Comparison of ENCODE assay signal across 9 cellular contexts in genomic region chr17:7673239-7673638, GRCh38. TPM values are rescaled to one million over a fixed set of nuclear protein-coding genes. Genes with fewer than 3 reads are reported as not detected.
DNase-seq lines count a peak whose midpoint lies in the region; ATAC-seq and TF ChIP-seq lines count a peak whose summit lies in the region.
"Had no signal": no experiment of that assay in that cellular context is flagged by ENCODE, and none has a peak within 500 bp of the region (broad histone marks: within the 10 kb centered on the region; RNA-seq: fewer than 3 reads in every experiment).

No MANE protein-coding gene starts in this region.

- no peak overlapping the region for H2BK120ac ChIP-seq in mesendoderm (ENCODE audit: low read depth, low read length)

- no peak for TF ChIP-seq EP300 in Ishikawa (IDR thresholded peaks at IDR 0.05; ENCODE audit: borderline replicate concordance)

- no peaks in the 10 kb centered on the region for H3K4me1 Mint-ChIP-seq in Calu3 (ENCODE audit: low read depth, unreplicated experiment)

- no peak overlapping the region for H3K9ac ChIP-seq in mesendoderm (ENCODE audit: low read length)

- no peak for TF ChIP-seq CTCF in Calu3 (IDR thresholded peaks at IDR 0.05; ENCODE audit: unreplicated experiment)

- no TSS peak for BruUV-seq in Calu3 (replicated peaks; lab: Mats Ljungman, UMichigan)

- H3K79me1 ChIP-seq in mesendoderm (ENCODE audit: low read length) = peaks cover 2% of the 10 kb centered on the region

- no peak overlapping the region for H4K5ac ChIP-seq in mesendoderm (ENCODE audit: low read length)

- DNase-seq in Calu3 (peak; percentile 12), activated T-cell treated with anti-CD3 and anti-CD28 coated beads for 48 hours (ENCODE audit: low read depth) (peak; percentile 35), mesendoderm (peak; percentile 68), Right ventricle myocardium inferior (ENCODE audit: missing footprints) (no peak)

- H2BK15ac ChIP-seq in mesendoderm (replicated peaks; ENCODE audit: low read depth) = no peak overlapping the region

- CTCF ChIA-PET in Calu3 (lab: Charles Lee) = no interaction called here

- no peak overlapping the region for H3K4me3 Mint-ChIP-seq in Calu3 (ENCODE audit: low read depth, unreplicated experiment)

- H2AK5ac ChIP-seq in mesendoderm (ENCODE audit: low read length) = no peak overlapping the region

- no peak overlapping the region for H3K4me3 ChIP-seq in mesendoderm (ENCODE audit: low read length)
- H3K4me3 ChIP-seq: SK-N-MC had no signal

- intact Hi-C loops in Calu3 (cut with micrococcal nuclease; ENCODE audit: unreplicated experiment) (no loop called here), Right ventricle myocardium inferior (cut with DNase I) (no loop called here)

- H3K23ac ChIP-seq in mesendoderm (ENCODE audit: low read length) = no peak overlapping the region

- no peak overlapping the region for H3K18ac ChIP-seq in mesendoderm (ENCODE audit: low read length)

- H3K36me3 Mint-ChIP-seq in Calu3 (ENCODE audit: insufficient read depth, unreplicated experiment) = peaks cover 55% of the 10 kb centered on the region

- peaks cover 10% of the 10 kb centered on the region for H3K36me3 ChIP-seq in mesendoderm (ENCODE audit: control insufficient read depth, insufficient read depth, low read length)

- peak; percentile 59 for TF ChIP-seq RAD21 in Ishikawa (IDR thresholded peaks at IDR 0.05; ENCODE audit: low read depth)

- no peaks in the 10 kb centered on the region for H3K79me2 ChIP-seq in mesendoderm (ENCODE audit: control insufficient read depth, insufficient read depth, low read length)

- H2BK5ac ChIP-seq in mesendoderm (ENCODE audit: low read length) = no peak overlapping the region

- H3K4me2 ChIP-seq in mesendoderm (ENCODE audit: low read length) = no peak overlapping the region

- H3K27ac Mint-ChIP-seq in Calu3 (ENCODE audit: unreplicated experiment) = no peak overlapping the region

- H3K27me3 Mint-ChIP-seq in Calu3 (ENCODE audit: unreplicated experiment) = no peaks in the 10 kb centered on the region

- no peak overlapping the region for H3K4ac ChIP-seq in mesendoderm (ENCODE audit: low read depth, low read length)

- peaks cover 6% of the 10 kb centered on the region for H3K4me1 ChIP-seq in mesendoderm (ENCODE audit: control insufficient read depth, low read depth, low read length)

- no peak overlapping the region for H3K27ac ChIP-seq in mesendoderm (ENCODE audit: low read depth, low read length)
- H3K27ac ChIP-seq: SK-N-MC had no signal

- no CpG with 5 or more reads among the region's 2 CpGs for WGBS in mesendoderm (ENCODE audit: extremely low coverage, insufficient coverage, low lambda C conversion rate)

- ATAC-seq in HG03045 (IDR thresholded peaks at IDR 0.05; ENCODE audit: unreplicated experiment) = no peak
- no peak for ATAC-seq in GM21528 (IDR thresholded peaks at IDR 0.05; ENCODE audit: low FRiP score, unreplicated experiment)
- ATAC-seq in Right ventricle myocardium inferior = no peak
- no peak for ATAC-seq in HG03280 (IDR thresholded peaks at IDR 0.05; ENCODE audit: unreplicated experiment)

- H3K27me3 ChIP-seq in mesendoderm (ENCODE audit: insufficient read depth, low read length, poor library complexity) = no peaks in the 10 kb centered on the region

- H4K8ac ChIP-seq in mesendoderm (ENCODE audit: low read depth, low read length) = no peak overlapping the region

- H3K9me3 Mint-ChIP-seq in Calu3 (ENCODE audit: low read depth, unreplicated experiment) = peaks cover 3% of the 10 kb centered on the region

- H3K56ac ChIP-seq in mesendoderm (ENCODE audit: low read length) = no peak overlapping the region

TF ChIP-seq in Ishikawa, 13 proteins besides CTCF, POLR2A, EP300 and RAD21:
- no peak for TF ChIP-seq EGR1 (IDR thresholded peaks at IDR 0.05)
- TF ChIP-seq ZBTB7A (IDR thresholded peaks at IDR 0.05; ENCODE audit: low read depth) = no peak
- TF ChIP-seq TCF12 (IDR thresholded peaks at IDR 0.05; ENCODE audit: low read depth) = no peak
- TF ChIP-seq USF1 (IDR thresholded peaks at IDR 0.05) = no peak
- TF ChIP-seq TAF1 (IDR thresholded peaks at IDR 0.05; ENCODE audit: low read depth) = no peak

RNA-seq across cellular contexts. Expression of gene TP53, which starts 14.1 kb away (rescaled TPM):
- total RNA-seq in Calu3 (2022) (98.3 and 119 TPM in 2 replicates), Right ventricle myocardium inferior (15.4 TPM)
- 206 TPM for polyA plus RNA-seq in mesendoderm (2013, experiment 1 of 2)
- 206 TPM for polyA plus RNA-seq in mesendoderm (2013, experiment 2 of 2)

RNA-seq across cellular contexts. Expression of gene WRAP53, which starts 15.0 kb away (rescaled TPM):
- total RNA-seq in Calu3 (2022) (10.1 and 12.9 TPM in 2 replicates), Right ventricle myocardium inferior (5.6 TPM)
- polyA plus RNA-seq in mesendoderm (2013, experiment 1 of 2) = 19.8 TPM
- polyA plus RNA-seq in mesendoderm (2013, experiment 2 of 2) = 18.7 TPM

RNA-seq across cellular contexts. Expression of gene ATP1B2, which starts 22.5 kb away (rescaled TPM):
- total RNA-seq in Calu3 (2022) (not detected in 2 replicates), Right ventricle myocardium inferior (3.8 TPM)
- 3.2 TPM for polyA plus RNA-seq in mesendoderm (2013, experiment 1 of 2)
- polyA plus RNA-seq in mesendoderm (2013, experiment 2 of 2) = 3.1 TPM

RNA-seq across cellular contexts. Expression of gene EFNB3, which starts 31.8 kb away (rescaled TPM):
- 0.38 and 0.88 TPM in 2 replicates for total RNA-seq in Calu3 (2022)
- 5.9 TPM for polyA plus RNA-seq in mesendoderm (2013, experiment 1 of 2)
- 5.8 TPM for polyA plus RNA-seq in mesendoderm (2013, experiment 2 of 2)
- total RNA-seq in Right ventricle myocardium inferior = 0.11 TPM

RNA-seq across cellular contexts. Expression of gene SHBG, which starts 43.3 kb away (rescaled TPM):
- 0.39 TPM in 1 of 2 replicates, not detected in the other for total RNA-seq in Calu3 (2022)
- polyA plus RNA-seq in mesendoderm (2013, experiment 1 of 2) = 0.34 TPM
- 0.46 TPM for polyA plus RNA-seq in mesendoderm (2013, experiment 2 of 2)
- 0.35 TPM for total RNA-seq in Right ventricle myocardium inferior
